12 cellular contexts compared by ENCODE assay signal in genomic region chr22:40221055-40221414, GRCh38. TPM values are rescaled to one million over a fixed set of nuclear protein-coding genes. Genes with fewer than 3 reads are reported as not detected.
DNase-seq lines count a peak whose midpoint lies in the region; ATAC-seq and TF ChIP-seq lines count a peak whose summit lies in the region.
"Had no signal": no experiment of that assay in that cellular context is flagged by ENCODE, and none has a peak within 500 bp of the region (broad histone marks: within the 10 kb centered on the region; RNA-seq: fewer than 3 reads in every experiment).

No MANE protein-coding gene starts in this region.

- H3K4me3 ChIP-seq in ascending aorta (peak overlapping the region in 1 of 2 donors; percentile 37), right atrium auricular region (no peak overlapping the region), gastrocnemius medialis (no peak overlapping the region)
- H3K4me3 ChIP-seq: MG63 had no signal

- intact Hi-C loops in CD14-positive monocyte (cut with micrococcal nuclease): no loop called here
- intact Hi-C loops in ascending aorta (cut with DNase I): loop anchor here (5.0 kb wide), 2 partner anchors 44 to 51 kb away; partner anchors contain the start of gene TNRC6B
- intact Hi-C loops in gastrocnemius medialis (cut with DNase I; ENCODE audit: low total_unique reads): no loop called here

- TF ChIP-seq POLR2A in gastrocnemius medialis (IDR thresholded peaks at IDR 0.05): no peak

- H3K27me3 Mint-ChIP-seq in CD14-positive monocyte (ENCODE audit: low read depth in 3 of 3): peaks cover 0 to 2% (median 2%) of the 10 kb centered on the region in 3 donors
- H3K27me3 Mint-ChIP-seq: naive thymus-derived CD4-positive, alpha-beta T cell had no signal

- peaks cover 5 to 14% of the 10 kb centered on the region in 2 donors for H3K36me3 Mint-ChIP-seq in CD14-positive monocyte

- POLR2A ChIA-PET in GM10248 (lab: Yijun Ruan, JAX): no interaction called here

- ATAC-seq in gastrocnemius medialis (peak; percentile 60 to 81), GM18519 (IDR thresholded peaks at IDR 0.05; ENCODE audit: low FRiP score, unreplicated experiment) (no peak), HG02678 (IDR thresholded peaks at IDR 0.05; ENCODE audit: unreplicated experiment) (no peak)
- ATAC-seq: naive thymus-derived CD4-positive, alpha-beta T cell had no signal

- no peak overlapping the region for H3K4me3 Mint-ChIP-seq in CD14-positive monocyte

- peaks cover 56% of the 10 kb centered on the region for H3K4me1 Mint-ChIP-seq in CD14-positive monocyte

- H3K27me3 ChIP-seq in ascending aorta (no peaks in the 10 kb centered on the region), right atrium auricular region (no peaks in the 10 kb centered on the region), gastrocnemius medialis (no peaks in the 10 kb centered on the region)
- H3K27me3 ChIP-seq: MG63 had no signal

- no peak for TF ChIP-seq CTCF in CD14-positive monocyte (IDR thresholded peaks at IDR 0.05)
- no peak for TF ChIP-seq CTCF in ascending aorta (IDR thresholded peaks at IDR 0.05)
- no peak for TF ChIP-seq CTCF in right atrium auricular region (IDR thresholded peaks at IDR 0.05)
- TF ChIP-seq CTCF in gastrocnemius medialis (IDR thresholded peaks at IDR 0.05 in 4 of 5, conservative IDR thresholded peaks at IDR 0.05 in 1 of 5): no peak
- TF ChIP-seq CTCF in GM10248 (IDR thresholded peaks at IDR 0.05; ENCODE audit: control extremely low read depth, extremely low read depth, low read depth, missing control alignments): no peak

- no peaks in the 10 kb centered on the region for H3K9me3 Mint-ChIP-seq in CD14-positive monocyte
- H3K9me3 Mint-ChIP-seq: naive thymus-derived CD4-positive, alpha-beta T cell had no signal

- DNase-seq in CD14-positive monocyte (ENCODE audit: low spot score) (no peak), ascending aorta (ENCODE audit: low spot score in 2 of 2) (no peak), right atrium auricular region (ENCODE audit: low spot score) (no peak), gastrocnemius medialis (no peak), GM10248 (ENCODE audit: extremely low spot score) (no peak), NCI-H2171 treated with DMSO at 0.1 percent for 48 hours (lab: John Stamatoyannopoulos, UW) (no peak)
- DNase-seq: kidney; MG63; naive thymus-derived CD4-positive, alpha-beta T cell; NCI-H2171 had no signal

- no peaks in the 10 kb centered on the region for H3K9me3 ChIP-seq in ascending aorta
- H3K9me3 ChIP-seq in right atrium auricular region: no peaks in the 10 kb centered on the region
- H3K9me3 ChIP-seq in gastrocnemius medialis: no peaks in the 10 kb centered on the region
- H3K9me3 ChIP-seq: MG63 had no signal

- in situ Hi-C loops in gastrocnemius medialis (cut with MboI; ENCODE audit: low sequenced_read_pairs in 4 of 4): no loop called here

- CTCF ChIA-PET in GM10248 (lab: Yijun Ruan, JAX): interaction anchor here (1.0 to 1.5 kb wide), 3 partner anchors 11 to 167 kb away, joined by 3 to 6 read pairs (median 3); no protein-coding TSS in a partner anchor

- H3K36me3 ChIP-seq in ascending aorta: peaks cover 0 to 3% of the 10 kb centered on the region in 2 donors
- H3K36me3 ChIP-seq in right atrium auricular region: no peaks in the 10 kb centered on the region
- no peaks in the 10 kb centered on the region for H3K36me3 ChIP-seq in gastrocnemius medialis
- H3K36me3 ChIP-seq: MG63 had no signal

- H3K27ac Mint-ChIP-seq in CD14-positive monocyte: peak overlapping the region in 5 of 7 donors; percentile 43 to 75 (median 60)

- H3K4me1 ChIP-seq in ascending aorta (peaks cover 11 to 28% of the 10 kb centered on the region in 2 donors), right atrium auricular region (peaks cover 0 to 68% of the 10 kb centered on the region in 2 donors), gastrocnemius medialis (peaks cover 66 to 85% of the 10 kb centered on the region in 2 donors)

- H3K27ac ChIP-seq in ascending aorta (peak overlapping the region; percentile 83 to 88), right atrium auricular region (peak overlapping the region; percentile 13 to 24), gastrocnemius medialis (peak overlapping the region; percentile 59 to 71 (median 66))

RNA-seq across cellular contexts. Expression of gene TNRC6B, which starts 43.3 kb away (rescaled TPM):
- 10 to 100 TPM; 11.8 to 16.5 TPM for polyA plus RNA-seq in CD14-positive monocyte
- 22.4 TPM for total RNA-seq in ascending aorta
- total RNA-seq in right atrium auricular region: 10 to 100 TPM; 25.0 to 27.1 TPM
- total RNA-seq in gastrocnemius medialis: 10 to 100 TPM; 31.9 to 76.7 (median 57.0) TPM

Comparison
In these comparisons a context has a peak if more than half of its experiments do, and no peak if none do; other contexts are left out.
1. H3K27ac ChIP-seq: peak in every context shown above with its lines; median percentile 86 in ascending aorta; 66 in gastrocnemius medialis; 18 in right atrium auricular region.
2. ATAC-seq: peak in gastrocnemius medialis (2 of 2); none in GM18519 (single experiment) and HG02678 (single experiment).